In the genomic region with DNA sequence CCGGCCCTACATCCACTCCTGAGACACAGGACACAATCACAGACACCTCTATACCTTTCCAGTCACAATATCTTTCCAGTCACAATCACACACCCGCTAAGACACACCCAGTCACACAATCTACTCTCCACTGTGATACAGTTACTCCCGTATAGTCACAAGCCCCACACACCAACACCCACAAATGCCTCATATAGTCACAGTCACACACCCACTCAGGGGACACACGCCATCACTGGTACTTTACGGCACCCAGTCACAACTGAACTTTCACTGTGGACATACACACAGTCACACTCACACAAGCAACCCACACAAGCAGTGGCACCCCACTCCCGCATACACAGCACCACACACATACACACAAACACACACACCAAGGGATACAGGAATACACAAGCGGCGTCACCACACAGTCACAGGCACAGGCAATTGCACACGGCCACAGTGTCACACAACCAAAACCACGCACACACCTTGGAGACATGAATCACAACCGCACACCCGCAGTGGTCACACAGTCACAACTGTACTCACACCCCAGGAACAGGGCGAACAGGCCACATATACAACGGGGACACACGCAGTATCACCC, we compare ENCODE assay signal across 8 cellular contexts. TPM values are rescaled to one million over a fixed set of nuclear protein-coding genes. Genes with fewer than 3 reads are reported as not detected.
DNase-seq lines count a peak whose midpoint lies in the region; ATAC-seq, FAIRE-seq and TF ChIP-seq lines count a peak whose summit lies in the region.

No MANE protein-coding gene starts in this region.

- no peak for TF ChIP-seq EP300 in HepG2 (IDR thresholded peaks at IDR 0.05; ENCODE audit: low read depth in 2 of 2, low read length in 2 of 2)
- TF ChIP-seq EP300 in HepG2 (CRISPR knock-in tag; IDR thresholded peaks at IDR 0.05; ENCODE audit: borderline replicate concordance) = no peak
- TF ChIP-seq EP300 in tibial nerve (IDR thresholded peaks at IDR 0.05) = no peak

- no peak for TF ChIP-seq POLR2A in adrenal gland (IDR thresholded peaks at IDR 0.05)
- no peak for TF ChIP-seq POLR2A in HepG2 (IDR thresholded peaks at IDR 0.05; ENCODE audit: insufficient read depth in 1 of 2, low read depth in 2 of 2, low read length in 2 of 2)
- no peak for TF ChIP-seq POLR2A in tibial nerve (IDR thresholded peaks at IDR 0.05)

- POLR2A ChIA-PET in HepG2 (lab: Yijun Ruan, JAX) = interaction anchor here (0.9 to 2.3 kb wide), 15 partner anchors 10 to 1566 kb away, joined by 3 to 33 read pairs (median 6); a partner anchor contains a TSS

- WGBS in adrenal gland, 4 donors = 19 to 25% (median 22%) methylated on average over 9 to 15 of the region's 15 CpGs
- WGBS in HepG2 (ENCODE audit: low lambda C conversion rate) = 25% methylated on average over 12 of the region's 15 CpGs
- 19 to 21% methylated on average over 13 to 15 of the region's 15 CpGs for WGBS in tibial nerve, 2 donors

- peak overlapping the region; percentile 56 to 67 (median 62) for H3K4me3 ChIP-seq in adrenal gland
- peak overlapping the region; percentile 78 to 97 (median 80) for H3K4me3 ChIP-seq in HepG2 (replicated peaks in 1 of 3; ENCODE audit: insufficient read depth in 1 of 3, low read depth in 2 of 3, low read length in 3 of 3)
- peak overlapping the region; percentile 48 to 80 (median 79) for H3K4me3 ChIP-seq in tibial nerve

- peak in 2 of 7 donors; percentile 61 to 69 for DNase-seq in adrenal gland
- DNase-seq in HepG2 (ENCODE audit: low spot score) = no peak
- peak in 1 of 2 donors; percentile 27 for DNase-seq in tibial nerve (ENCODE audit: low spot score in 2 of 2)
- DNase-seq in GM19240 (ENCODE audit: insufficient read length, low spot score) = no peak
- no peak for DNase-seq in NCI-H774 (lab: John Stamatoyannopoulos, UW)

- H4K20me1 ChIP-seq in HepG2 (ENCODE audit: insufficient read depth, low read length) = no peaks in the 10 kb centered on the region

- H3K27ac ChIP-seq in 22Rv1 (peak overlapping the region; percentile 90), adrenal gland (peak overlapping the region; percentile 91 to 97 (median 94)), HepG2 (ENCODE audit: extremely low read length, insufficient read depth, low read length) (peak overlapping the region; percentile 98), tibial nerve (peak overlapping the region; percentile 92 to 94 (median 93))

- ATAC-seq in GM21515 (IDR thresholded peaks at IDR 0.05; ENCODE audit: unreplicated experiment) = peak; percentile 7
- no peak for ATAC-seq in HepG2
- no peak for ATAC-seq in HG03039 (IDR thresholded peaks at IDR 0.05; ENCODE audit: unreplicated experiment)

- in situ Hi-C loops in HepG2 (cut with HindIII; ENCODE audit: extremely low pct_ligation_motif_present, low pct_unique_long_range_greater_than_20kb) = no loop called here

- H3K9ac ChIP-seq in HepG2 (ENCODE audit: insufficient read depth, low read depth, low read length) = peak overlapping the region; percentile 99

- no peaks in the 10 kb centered on the region for H3K36me3 ChIP-seq in adrenal gland (replicated peaks in 1 of 2)
- H3K36me3 ChIP-seq in HepG2 (replicated peaks in 1 of 2; ENCODE audit: control insufficient read depth in 1 of 2, insufficient read depth in 2 of 2, low read length in 2 of 2) = no peaks in the 10 kb centered on the region; a peak in 1 of 5 replicates
- peaks cover 0 to 16% (median 0%) of the 10 kb centered on the region in 3 donors for H3K36me3 ChIP-seq in tibial nerve

- BruUV-seq in HepG2 (replicated peaks; lab: Mats Ljungman, UMichigan) = TSS peak; percentile 83

- CTCF ChIA-PET in HepG2 (lab: Yijun Ruan, JAX; ENCODE audit: low intra/inter-chr PET ratio, low total read pairs) = no interaction called here

- intact Hi-C loops in adrenal gland (cut with DNase I) = no loop called here
- intact Hi-C loops in HepG2 (cut with micrococcal nuclease; ENCODE audit: unreplicated experiment) = loop anchor here (1.0 to 5.0 kb wide), 2 partner anchors 275 to 863 kb away; a partner anchor contains a TSS

- TF ChIP-seq RAD21 in HepG2 (CRISPR knock-in tag; IDR thresholded peaks at IDR 0.05) = no peak

- peaks cover 39% of the 10 kb centered on the region for H3K79me2 ChIP-seq in HepG2 (ENCODE audit: insufficient read depth, low read length)

- H3K9me3 ChIP-seq in adrenal gland (replicated peaks in 1 of 3) (no peaks in the 10 kb centered on the region), HepG2 (ENCODE audit: low read length) (no peaks in the 10 kb centered on the region), tibial nerve (no peaks in the 10 kb centered on the region)

- H3K4me1 ChIP-seq in adrenal gland (replicated peaks in 1 of 2) = peaks cover 12 to 19% of the 10 kb centered on the region in 2 donors
- H3K4me1 ChIP-seq in HepG2 (ENCODE audit: insufficient read depth, low read length) = peaks cover 35% of the 10 kb centered on the region
- peaks cover 0 to 32% (median 4%) of the 10 kb centered on the region in 4 donors for H3K4me1 ChIP-seq in tibial nerve

- H2AFZ ChIP-seq in HepG2 (ENCODE audit: low read length) = peak overlapping the region; percentile 52

- H3K4me2 ChIP-seq in HepG2 (ENCODE audit: low read depth, low read length) = peak overlapping the region; percentile 97

- TF ChIP-seq CTCF in 22Rv1 (IDR thresholded peaks at IDR 0.05) (no peak), adrenal gland (IDR thresholded peaks at IDR 0.05) (no peak), HepG2 (CRISPR knock-in tag; IDR thresholded peaks at IDR 0.05) (no peak), tibial nerve (IDR thresholded peaks at IDR 0.05) (no peak)

- H3K27me3 ChIP-seq in adrenal gland = no peaks in the 10 kb centered on the region
- peaks cover 0 to 3% of the 10 kb centered on the region in 2 experiments; a peak in 1 of 5 replicates for H3K27me3 ChIP-seq in HepG2 (ENCODE audit: control insufficient read depth in 1 of 2, insufficient read depth in 2 of 2, low read length in 2 of 2)
- H3K27me3 ChIP-seq in tibial nerve = no peaks in the 10 kb centered on the region

- FAIRE-seq in HepG2 (lab: Jason Lieb, UNC) = peak; percentile 32

TF ChIP-seq in HepG2, 621 proteins besides CTCF, POLR2A, EP300 and RAD21 (continues in another document):
- no peak for TF ChIP-seq HCFC1 (IDR thresholded peaks at IDR 0.05; ENCODE audit: low read depth, low read length)
- no peak for TF ChIP-seq RFXANK (CRISPR knock-in tag; IDR thresholded peaks at IDR 0.05)
- TF ChIP-seq ZNF749 (CRISPR knock-in tag; IDR thresholded peaks at IDR 0.05; ENCODE audit: borderline replicate concordance) = no peak
- TF ChIP-seq HOXD1 (CRISPR knock-in tag; IDR thresholded peaks at IDR 0.05) = no peak

RNA-seq across cellular contexts. Expression of a gene that starts 0.6 kb away (rescaled TPM):
- total RNA-seq in adrenal gland (1 to 10 TPM; 2.0 to 7.5 (median 4.0) TPM), HepG2 (2016; rRNA removed; fragmentation: Illumina TruSeq; extraction: Trizol) (5.2 and 6.0 TPM in 2 replicates), tibial nerve (1 to 10 TPM; 4.8 to 9.6 (median 6.9) TPM)
- polyA plus RNA-seq in adrenal gland (1 to 10 TPM; 3.1 to 4.7 (median 3.5) TPM), HepG2 (2011; rRNA removed) (1.8 and 2.1 TPM in 2 replicates)
- total RNA-seq in HepG2 (2016; cell fraction: cytosol; rRNA removed; fragmentation: Illumina TruSeq; extraction: Trizol; ENCODE audit: low read depth) = 2.6 and 3.3 TPM in 2 replicates
- 5.1 and 5.7 TPM in 2 replicates for total RNA-seq in HepG2 (2016; cell fraction: insoluble cytoplasmic fraction; rRNA removed; fragmentation: Illumina TruSeq; extraction: Trizol)
- 3.8 and 4.2 TPM in 2 replicates for total RNA-seq in HepG2 (2016; cell fraction: membrane; rRNA removed; fragmentation: Illumina TruSeq; extraction: Trizol)
- total RNA-seq in HepG2 (2016; cell fraction: nucleus; rRNA removed; fragmentation: Illumina TruSeq; extraction: Trizol) = 3.8 and 5.4 TPM in 2 replicates
- polyA plus RNA-seq in HepG2 (2011; cell fraction: cytosol; rRNA removed) = 0.95 and 1.4 TPM in 2 replicates
- polyA plus RNA-seq in HepG2 (2011; cell fraction: nucleus; rRNA removed) = 2.5 and 3.3 TPM in 2 replicates
- 2.3 and 2.4 TPM in 2 replicates for polyA plus RNA-seq in HepG2 (2012)
- 0.63 and 0.91 TPM in 2 replicates for polyA plus RNA-seq in HepG2 (2016; cell fraction: cytosol; fragmentation: Illumina TruSeq; extraction: Trizol; ENCODE audit: low read depth)
- polyA plus RNA-seq in HepG2 (2016; cell fraction: insoluble cytoplasmic fraction; fragmentation: Illumina TruSeq; extraction: Trizol; ENCODE audit: low read depth) = 3.6 and 3.8 TPM in 2 replicates
- 1.5 and 1.6 TPM in 2 replicates for polyA plus RNA-seq in HepG2 (2016; cell fraction: membrane; fragmentation: Illumina TruSeq; extraction: Trizol; ENCODE audit: low read depth)
- polyA plus RNA-seq in HepG2 (2016; cell fraction: nucleus; fragmentation: Illumina TruSeq; extraction: Trizol; ENCODE audit: insufficient read depth, low read depth) = 4.5 and 4.8 TPM in 2 replicates
- 2.0 and 2.7 TPM in 2 replicates for polyA minus RNA-seq in HepG2 (2011; rRNA and poly(A)+ RNA removed; ENCODE audit: low replicate concordance)
- polyA minus RNA-seq in HepG2 (2011; cell fraction: cytosol; rRNA and poly(A)+ RNA removed) = 1.2 and 2.2 TPM in 2 replicates
- 5.4 and 7.6 TPM in 2 replicates for polyA minus RNA-seq in HepG2 (2011; cell fraction: nucleus; rRNA and poly(A)+ RNA removed)

RNA-seq across cellular contexts. Expression of a gene that starts 1.0 kb away (rescaled TPM):
- 100 to 1,000 TPM in 1 of 8 donors, 10 to 100 TPM in 7; 23.1 to 128 (median 40.7) TPM for total RNA-seq in adrenal gland
- polyA plus RNA-seq in adrenal gland = 10 to 100 TPM; 20.7 to 62.5 (median 22.4) TPM
- 52.7 and 93.3 TPM in 2 replicates for total RNA-seq in HepG2 (2016; rRNA removed; fragmentation: Illumina TruSeq; extraction: Trizol)
- total RNA-seq in HepG2 (2016; cell fraction: cytosol; rRNA removed; fragmentation: Illumina TruSeq; extraction: Trizol; ENCODE audit: low read depth) = 7.1 and 7.2 TPM in 2 replicates
- total RNA-seq in HepG2 (2016; cell fraction: insoluble cytoplasmic fraction; rRNA removed; fragmentation: Illumina TruSeq; extraction: Trizol) = 53.6 and 86.2 TPM in 2 replicates
- 33.9 and 37.0 TPM in 2 replicates for total RNA-seq in HepG2 (2016; cell fraction: membrane; rRNA removed; fragmentation: Illumina TruSeq; extraction: Trizol)
- 30.3 and 37.2 TPM in 2 replicates for total RNA-seq in HepG2 (2016; cell fraction: nucleus; rRNA removed; fragmentation: Illumina TruSeq; extraction: Trizol)
- 26.8 and 28.4 TPM in 2 replicates for polyA plus RNA-seq in HepG2 (2011; rRNA removed)
- 12.6 and 22.7 TPM in 2 replicates for polyA plus RNA-seq in HepG2 (2011; cell fraction: cytosol; rRNA removed)
- polyA plus RNA-seq in HepG2 (2011; cell fraction: nucleus; rRNA removed) = 11.3 and 18.6 TPM in 2 replicates
- 47.9 and 48.1 TPM in 2 replicates for polyA plus RNA-seq in HepG2 (2012)
- polyA plus RNA-seq in HepG2 (2016; cell fraction: cytosol; fragmentation: Illumina TruSeq; extraction: Trizol; ENCODE audit: low read depth) = 3.7 and 4.0 TPM in 2 replicates
- 71.0 and 81.5 TPM in 2 replicates for polyA plus RNA-seq in HepG2 (2016; cell fraction: insoluble cytoplasmic fraction; fragmentation: Illumina TruSeq; extraction: Trizol; ENCODE audit: low read depth)
- polyA plus RNA-seq in HepG2 (2016; cell fraction: membrane; fragmentation: Illumina TruSeq; extraction: Trizol; ENCODE audit: low read depth) = 15.3 and 15.4 TPM in 2 replicates
- 56.6 and 59.5 TPM in 2 replicates for polyA plus RNA-seq in HepG2 (2016; cell fraction: nucleus; fragmentation: Illumina TruSeq; extraction: Trizol; ENCODE audit: insufficient read depth, low read depth)
- polyA minus RNA-seq in HepG2 (2011; rRNA and poly(A)+ RNA removed; ENCODE audit: low replicate concordance) = 8.8 and 18.0 TPM in 2 replicates
- 25.7 and 28.9 TPM in 2 replicates for polyA minus RNA-seq in HepG2 (2011; cell fraction: cytosol; rRNA and poly(A)+ RNA removed)
- 31.7 and 48.7 TPM in 2 replicates for polyA minus RNA-seq in HepG2 (2011; cell fraction: nucleus; rRNA and poly(A)+ RNA removed)
- total RNA-seq in tibial nerve = 10 to 100 TPM; 52.2 to 66.1 (median 53.9) TPM
